18 cellular contexts compared by ENCODE assay signal in genomic region chr1:161834967-161835366, GRCh38.
A peak's percentile ranks its signal among the peaks of the same experiment; 100 is the strongest.
DNase-seq lines count a peak whose midpoint lies in the region; ATAC-seq and TF ChIP-seq lines count a peak whose summit lies in the region.
"Had no signal": no experiment of that assay in that cellular context is flagged by ENCODE, and none has a peak within 500 bp of the region (broad histone marks: within the 10 kb centered on the region; RNA-seq: fewer than 3 reads in every experiment).

No MANE protein-coding gene starts in this region.

- no peak overlapping the region for H3K4ac ChIP-seq in trophoblast cell (ENCODE audit: low read depth, low read length)

- no peak overlapping the region for H2AK5ac ChIP-seq in trophoblast cell (ENCODE audit: low read length)

- no peaks in the 10 kb centered on the region for H4K20me1 ChIP-seq in KMS-11 (ENCODE audit: insufficient read depth)

- H3K4me3 ChIP-seq in KMS-11 (IDR thresholded peaks at IDR 0.05; ENCODE audit: insufficient read depth, low read depth, low read length) (no peak overlapping the region), adipocyte (ENCODE audit: low read length) (no peak overlapping the region), epithelial cell of esophagus (ENCODE audit: low read length) (no peak overlapping the region), trophoblast cell (ENCODE audit: low read depth, low read length) (no peak overlapping the region)
- H3K4me3 ChIP-seq: HAP-1, PC-9 had no signal

- peaks cover 57% of the 10 kb centered on the region for H3K4me1 ChIP-seq in KMS-11 (ENCODE audit: low read depth, poor library complexity, severe bottlenecking)
- peaks cover 12% of the 10 kb centered on the region for H3K4me1 ChIP-seq in adipocyte (ENCODE audit: control insufficient read depth, insufficient read depth, low read length)
- H3K4me1 ChIP-seq in trophoblast cell (ENCODE audit: control insufficient read depth in 1 of 2, insufficient read depth in 2 of 2, low read length in 2 of 2) = no peaks in the 10 kb centered on the region
- H3K4me1 ChIP-seq: HAP-1 had no signal

- H2BK12ac ChIP-seq in trophoblast cell (ENCODE audit: low read length) = no peak overlapping the region

- H3K9ac ChIP-seq in KMS-11 (no peak overlapping the region), adipocyte (ENCODE audit: low read length) (no peak overlapping the region), trophoblast cell (ENCODE audit: low read length) (no peak overlapping the region)

- TF ChIP-seq POLR2A in GM18505 (IDR thresholded peaks at IDR 0.05; ENCODE audit: borderline replicate concordance, extremely low read depth, insufficient read depth, insufficient read length) = no peak

- H3K9me3 ChIP-seq in adipocyte (ENCODE audit: control insufficient read depth, low read length) (no peaks in the 10 kb centered on the region), trophoblast cell (ENCODE audit: insufficient read depth, low read depth, low read length) (peaks cover 2% of the 10 kb centered on the region)
- H3K9me3 ChIP-seq: HAP-1 had no signal

- H3K18ac ChIP-seq in trophoblast cell (ENCODE audit: low read length) = no peak overlapping the region

- ATAC-seq in GM18505 (IDR thresholded peaks at IDR 0.05; ENCODE audit: unreplicated experiment) = no peak

- TF ChIP-seq CTCF in KMS-11 (conservative IDR thresholded peaks at IDR 0.05; ENCODE audit: low read depth, low read length) (no peak), epithelial cell of esophagus (IDR thresholded peaks at IDR 0.05; ENCODE audit: insufficient read depth, low read depth, low read length, missing control alignments) (no peak)

- H3K36me3 ChIP-seq in KMS-11 (ENCODE audit: insufficient read depth) (no peaks in the 10 kb centered on the region), adipocyte (ENCODE audit: control insufficient read depth, insufficient read depth, low read length, severe bottlenecking) (no peaks in the 10 kb centered on the region), trophoblast cell (ENCODE audit: control insufficient read depth in 1 of 2, insufficient read depth in 2 of 2, low read length in 2 of 2) (peaks cover 0 to 2% of the 10 kb centered on the region in 2 experiments)
- H3K36me3 ChIP-seq: HAP-1 had no signal

- H3K79me2 ChIP-seq in KMS-11 (ENCODE audit: insufficient read depth, low read depth) (no peaks in the 10 kb centered on the region), trophoblast cell (ENCODE audit: control insufficient read depth, insufficient read depth, low read length, poor library complexity) (no peaks in the 10 kb centered on the region)

- H2AFZ ChIP-seq in KMS-11 (ENCODE audit: low read depth) (no peak overlapping the region), trophoblast cell (ENCODE audit: insufficient read depth, low read length, poor library complexity) (no peak overlapping the region)
- H2AFZ ChIP-seq: PC-9 had no signal

- H4K91ac ChIP-seq in trophoblast cell (ENCODE audit: low read depth, low read length) = no peak overlapping the region

- no peak overlapping the region for H2BK5ac ChIP-seq in trophoblast cell (ENCODE audit: low read depth, low read length, poor library complexity)

- no peaks in the 10 kb centered on the region for H3K79me1 ChIP-seq in trophoblast cell (ENCODE audit: low read length)

- no peak overlapping the region for H4K8ac ChIP-seq in trophoblast cell (ENCODE audit: low read depth, low read length)

- no peak overlapping the region for H2BK120ac ChIP-seq in trophoblast cell (ENCODE audit: insufficient read depth, low read length, poor library complexity)

- peak; percentile 19 for DNase-seq in adipocyte (ENCODE audit: low read depth)
- peak; percentile 7 for DNase-seq in epithelial cell of esophagus (ENCODE audit: low read depth)
- peak; percentile 32 to 67 for DNase-seq in trophoblast cell
- no peak for DNase-seq in NCI-H446 (lab: John Stamatoyannopoulos, UW)
- no peak for DNase-seq in HuH-7.5 (ENCODE audit: low spot score)
- DNase-seq: AML-193, DMS79 treated with DMSO at 0.1 percent for 48 hours, MV-4-11, NCI-H187, NCI-H226, NCI-H524 treated with DMSO at 0.1 percent for 48 hours, PC-9, SIG-M5 had no signal

- H3K27ac ChIP-seq in KMS-11 = no peak overlapping the region
- H3K27ac ChIP-seq in trophoblast cell (ENCODE audit: low read depth, low read length) = no peak overlapping the region
- H3K27ac ChIP-seq: C4-2B, PC-9, RWPE1 had no signal

- H3K4me2 ChIP-seq in KMS-11 (peak overlapping the region; percentile 1; the same call in 1 of the 2 replicates), trophoblast cell (ENCODE audit: low read length) (no peak overlapping the region)
- H3K4me2 ChIP-seq: PC-9 had no signal

- no peak overlapping the region for H3K23ac ChIP-seq in trophoblast cell (ENCODE audit: low read length)

- H4K12ac ChIP-seq in trophoblast cell (ENCODE audit: low read depth, low read length) = no peak overlapping the region

- WGBS in trophoblast cell (ENCODE audit: extremely low coverage, insufficient coverage, insufficient read length) = no CpG with 5 or more reads among the region's 2 CpGs

- H3K27me3 ChIP-seq in KMS-11 (ENCODE audit: insufficient read depth, low read depth) = no peaks in the 10 kb centered on the region
- no peaks in the 10 kb centered on the region for H3K27me3 ChIP-seq in adipocyte (replicated peaks; ENCODE audit: control insufficient read depth, insufficient read depth, low read length)
- no peaks in the 10 kb centered on the region for H3K27me3 ChIP-seq in trophoblast cell (ENCODE audit: insufficient read depth, low read length)

- H3K14ac ChIP-seq in trophoblast cell (ENCODE audit: low read length) = no peak overlapping the region

Comparison
In these comparisons a context has a peak if more than half of its experiments do, and no peak if none do; other contexts are left out.
1. DNase-seq: peak in adipocyte (single experiment), epithelial cell of esophagus (single experiment) and trophoblast cell (2 of 2); none in NCI-H446 (0 of 2) and HuH-7.5 (single experiment).